Comparison of ENCODE assay signal across 12 cellular contexts in the genomic region with DNA sequence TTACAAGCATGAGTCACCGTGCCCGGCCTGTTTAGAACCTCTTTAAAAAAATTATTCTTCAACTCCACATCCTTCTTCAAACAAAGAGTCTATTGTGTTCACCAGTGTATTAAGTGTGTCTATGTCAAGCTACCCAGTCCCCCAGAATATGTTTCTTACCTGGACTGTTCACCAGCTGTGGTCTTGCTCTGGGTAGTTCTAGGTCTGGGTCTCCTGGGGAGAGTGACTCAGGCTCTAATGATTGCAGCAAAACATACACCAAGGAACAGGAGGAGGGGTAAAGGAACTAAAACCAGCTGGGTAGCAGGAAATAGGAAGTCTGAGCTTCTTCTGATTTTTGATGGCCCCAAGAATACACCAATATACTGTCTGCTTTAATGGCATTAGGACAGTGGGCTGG. TPM values are rescaled to one million over a fixed set of nuclear protein-coding genes. Genes with fewer than 3 reads are reported as not detected.
DNase-seq lines count a peak whose midpoint lies in the region; ATAC-seq, FAIRE-seq and TF ChIP-seq lines count a peak whose summit lies in the region.
"Had no signal": no experiment of that assay in that cellular context is flagged by ENCODE, and none has a peak within 500 bp of the region (broad histone marks: within the 10 kb centered on the region; RNA-seq: fewer than 3 reads in every experiment).

A gene with protein sequence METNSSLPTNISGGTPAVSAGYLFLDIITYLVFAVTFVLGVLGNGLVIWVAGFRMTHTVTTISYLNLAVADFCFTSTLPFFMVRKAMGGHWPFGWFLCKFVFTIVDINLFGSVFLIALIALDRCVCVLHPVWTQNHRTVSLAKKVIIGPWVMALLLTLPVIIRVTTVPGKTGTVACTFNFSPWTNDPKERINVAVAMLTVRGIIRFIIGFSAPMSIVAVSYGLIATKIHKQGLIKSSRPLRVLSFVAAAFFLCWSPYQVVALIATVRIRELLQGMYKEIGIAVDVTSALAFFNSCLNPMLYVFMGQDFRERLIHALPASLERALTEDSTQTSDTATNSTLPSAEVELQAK (minus strand): TSS at position 224 of the 400 bp plus-strand sequence. CDS start 4,884 bp downstream, outside the sequence.

- FAIRE-seq in GM19239 (lab: Jason Lieb, UNC), result no peak

- H3K36me3 ChIP-seq in BLaER1 (no peaks in the 10 kb centered on the region), PC-3 (ENCODE audit: low read depth, low read length) (no peaks in the 10 kb centered on the region)

- POLR2A ChIA-PET in PC-3 (lab: Charles Lee; ENCODE audit: unreplicated experiment), result no interaction called here

- peak within 1 kb of the TSS in 1 of 2 donors; percentile 41 for H3K27ac Mint-ChIP-seq in natural killer cell
- H3K27ac Mint-ChIP-seq: activated CD4-positive, alpha-beta T cell treated with anti-CD3 and anti-CD28 coated beads, Interleukin-2, amount 10 ng/mL, durations not matched to agents 24 days and 14 days; CD4-positive, alpha-beta memory T cell; IgD-negative memory B cell had no signal

- peak; percentile 57; the same call in 1 of the 2 replicates for ATAC-seq in PC-3
- peak in 1 of 3 donors; percentile 52 for ATAC-seq in natural killer cell
- ATAC-seq in GM18909 (IDR thresholded peaks at IDR 0.05; ENCODE audit: poor library complexity, unreplicated experiment), result no peak
- ATAC-seq: stimulated activated naive CD8-positive, alpha-beta T cell treated with anti-CD3 and anti-CD28 coated beads, Interleukin-15, Interleukin-2, amounts not matched to agents 100 U/mL and 50 U/mL, for 24 hours had no signal

- no peaks in the 10 kb centered on the region for H3K9me2 ChIP-seq in PC-3 (replicated peaks; ENCODE audit: low read length)

- peak within 1 kb of the TSS; percentile 40 for H3K4me3 Mint-ChIP-seq in natural killer cell
- H3K4me3 Mint-ChIP-seq: activated CD4-positive, alpha-beta T cell treated with anti-CD3 and anti-CD28 coated beads, Interleukin-2, amount 10 ng/mL, durations not matched to agents 24 days and 14 days; CD4-positive, alpha-beta memory T cell had no signal

- no peaks in the 10 kb centered on the region for H3K36me3 Mint-ChIP-seq in natural killer cell
- H3K36me3 Mint-ChIP-seq: CD4-positive, alpha-beta memory T cell had no signal

- TF ChIP-seq CTCF in PC-3 (conservative IDR thresholded peaks at IDR 0.05; ENCODE audit: low read depth, low read length) (no peak), fibroblast of mammary gland (conservative IDR thresholded peaks at IDR 0.05; ENCODE audit: control insufficient read depth, insufficient read depth, low read depth, low read length) (no peak), natural killer cell (IDR thresholded peaks at IDR 0.05) (no peak)

- H3K27me3 ChIP-seq in BLaER1, result no peaks in the 10 kb centered on the region
- 0 out of 2 replicates have a peak, but pooled peaks cover 4% of the 10 kb centered on the region for H3K27me3 ChIP-seq in PC-3 (ENCODE audit: low read length)

- H3K9ac ChIP-seq in BLaER1 (no peak within 1 kb of the TSS), PC-3 (ENCODE audit: low read length) (no peak within 1 kb of the TSS)

- peaks cover 10% of the 10 kb centered on the region for H3K4me1 ChIP-seq in BLaER1
- no peaks in the 10 kb centered on the region for H3K4me1 ChIP-seq in PC-3 (ENCODE audit: insufficient read depth, low read length)

- no TSS peak for BruUV-seq in PC-3 (replicated peaks; lab: Mats Ljungman, UMichigan)

- H3K4me1 Mint-ChIP-seq in natural killer cell, result no peaks in the 10 kb centered on the region
- H3K4me1 Mint-ChIP-seq: activated CD4-positive, alpha-beta T cell treated with anti-CD3 and anti-CD28 coated beads, Interleukin-2, amount 10 ng/mL, durations not matched to agents 24 days and 14 days; CD4-positive, alpha-beta memory T cell had no signal

- H3F3A ChIP-seq in PC-3 (ENCODE audit: low read length, unreplicated experiment), result no peaks in the 10 kb centered on the region

- H3K9me3 Mint-ChIP-seq in natural killer cell, result peaks cover 2 to 3% of the 10 kb centered on the region in 2 donors

- H3K27me3 Mint-ChIP-seq in natural killer cell (ENCODE audit: low read depth in 2 of 2), result peaks cover 0 to 4% of the 10 kb centered on the region in 2 donors
- H3K27me3 Mint-ChIP-seq: activated CD4-positive, alpha-beta T cell treated with anti-CD3 and anti-CD28 coated beads, Interleukin-2, amount 10 ng/mL, durations not matched to agents 24 days and 14 days had no signal

- peak within 1 kb of the TSS; percentile 29 for H3K4me2 ChIP-seq in BLaER1
- H3K4me2 ChIP-seq in PC-3 (ENCODE audit: low read length), result no peak within 1 kb of the TSS

- H3K79me2 ChIP-seq in PC-3 (ENCODE audit: low read length), result no peaks in the 10 kb centered on the region

- H3K27ac ChIP-seq in BLaER1, result 0 out of 2 replicates have a peak within 1 kb of the TSS, but pooled peaks have one; percentile 31
- H3K27ac ChIP-seq in PC-3 (ENCODE audit: low read length), result peak within 1 kb of the TSS; percentile 24

- H2AFZ ChIP-seq in PC-3 (ENCODE audit: low read length), result no peak within 1 kb of the TSS

- CTCF ChIA-PET in PC-3 (lab: Charles Lee), result interaction anchor here (0.7 kb wide), 1 partner anchor 47 kb away, joined by 3 read pairs; no protein-coding TSS in a partner anchor

- intact Hi-C loops in PC-3 (cut with micrococcal nuclease), result no loop called here
- intact Hi-C loops in natural killer cell (cut with micrococcal nuclease), result no loop called here

- no peaks in the 10 kb centered on the region for H4K20me1 ChIP-seq in BLaER1
- H4K20me1 ChIP-seq in PC-3 (ENCODE audit: low read length), result no peaks in the 10 kb centered on the region

- peak; percentile 60 for DNase-seq in PC-3
- DNase-seq in fibroblast of mammary gland (ENCODE audit: low read depth), result peak; percentile 88
- DNase-seq in natural killer cell, result no peak
- no peak for DNase-seq in cerebellum (ENCODE audit: low spot score)
- DNase-seq in GM19239 (ENCODE audit: insufficient read length, low spot score), result no peak
- DNase-seq in activated gamma-delta T cell (lab: John Stamatoyannopoulos, UW), result no peak
- DNase-seq: activated CD4-positive, alpha-beta T cell treated with anti-CD3 and anti-CD28 coated beads, Interleukin-2, amount 10 ng/mL, durations not matched to agents 24 days and 14 days; CD4-positive, alpha-beta memory T cell; stimulated activated naive CD8-positive, alpha-beta T cell treated with anti-CD3 and anti-CD28 coated beads, Interleukin-15, Interleukin-2, amounts not matched to agents 100 U/mL and 50 U/mL, for 24 hours had no signal

- H3K4me3 ChIP-seq in BLaER1 (no peak within 1 kb of the TSS), PC-3 (ENCODE audit: low read length) (no peak within 1 kb of the TSS), fibroblast of mammary gland (ENCODE audit: control insufficient read depth, low read depth, low read length) (no peak within 1 kb of the TSS)

- H3K9me3 ChIP-seq in BLaER1, result no peaks in the 10 kb centered on the region
- no peaks in the 10 kb centered on the region for H3K9me3 ChIP-seq in PC-3 (ENCODE audit: low read length)

RNA-seq across cellular contexts. Expression of the gene that starts here (rescaled TPM):
- total RNA-seq in PC-3 (2014; rRNA removed), result 0.46 and 0.55 TPM in 2 replicates
- 10 to 100 TPM in 1 of 3 donors, 1 to 10 TPM in 2; 3.4 to 20.2 (median 6.4) TPM for total RNA-seq in natural killer cell
- total RNA-seq in cerebellum, result 3.2 TPM
- total RNA-seq: activated CD4-positive, alpha-beta T cell treated with anti-CD3 and anti-CD28 coated beads, Interleukin-2, amount 10 ng/mL, durations not matched to agents 24 days and 14 days; CD4-positive, alpha-beta memory T cell had no signal

Comparison
In these comparisons a context has a peak if more than half of its experiments do, and no peak if none do; other contexts are left out.
1. Peak in DNase-seq, ATAC-seq and H3K27ac ChIP-seq in PC-3; RNA of the gene not detected or under 1 TPM.